17 cellular contexts compared by ENCODE assay signal in genomic region chr2:38744399-38744780, GRCh38. TPM values are rescaled to one million over a fixed set of nuclear protein-coding genes. Genes with fewer than 3 reads are reported as not detected.
DNase-seq lines count a peak whose midpoint lies in the region; ATAC-seq and TF ChIP-seq lines count a peak whose summit lies in the region.
"Had no signal": no experiment of that assay in that cellular context is flagged by ENCODE, and none has a peak within 500 bp of the region (broad histone marks: within the 10 kb centered on the region; RNA-seq: fewer than 3 reads in every experiment).

No MANE protein-coding gene starts in this region.

- H3K27ac Mint-ChIP-seq in activated CD4-positive, alpha-beta T cell treated with anti-CD3 and anti-CD28 coated beads for 36 hours, result peak overlapping the region; percentile 80
- peak overlapping the region; percentile 34 for H3K27ac Mint-ChIP-seq in HFFc6
- peak overlapping the region; percentile 13 for H3K27ac Mint-ChIP-seq in activated T-helper 1 cell treated with anti-CD3 and anti-CD28 coated beads, Interleukin-12 subunit alpha, Interleukin-12 subunit beta, Interleukin-2, Interleukin-4 antibody, amounts not matched to agents 30 ng/mL and 10 ng/mL and 1 ng/mL, durations not matched to agents 14 hours and 24 hours and 36 hours
- peak overlapping the region; percentile 9 for H3K27ac Mint-ChIP-seq in nephron progenitor cell

- no peak for TF ChIP-seq CTCF in HFFc6 (IDR thresholded peaks at IDR 0.05)
- TF ChIP-seq CTCF in nephron progenitor cell (IDR thresholded peaks at IDR 0.05), result no peak

- no peaks in the 10 kb centered on the region for H3K9me3 Mint-ChIP-seq in activated CD4-positive, alpha-beta T cell treated with anti-CD3 and anti-CD28 coated beads for 36 hours (ENCODE audit: low read depth)
- H3K9me3 Mint-ChIP-seq in HFFc6, result no peaks in the 10 kb centered on the region
- H3K9me3 Mint-ChIP-seq in activated T-helper 1 cell treated with anti-CD3 and anti-CD28 coated beads, Interleukin-12 subunit alpha, Interleukin-12 subunit beta, Interleukin-2, Interleukin-4 antibody, amounts not matched to agents 30 ng/mL and 10 ng/mL and 1 ng/mL, durations not matched to agents 14 hours and 24 hours and 36 hours, result no peaks in the 10 kb centered on the region
- H3K9me3 Mint-ChIP-seq in nephron progenitor cell, result peaks cover 9% of the 10 kb centered on the region
- H3K9me3 Mint-ChIP-seq: activated naive CD4-positive, alpha-beta T cell treated with anti-CD3 and anti-CD28 coated beads, Interleukin-2, amount 50 U/mL, for 72 hours had no signal

- POLR2A ChIA-PET in activated CD4-positive, alpha-beta T cell treated with anti-CD3 and anti-CD28 coated beads for 36 hours (lab: Charles Lee), result interaction anchor here (0.7 to 1.9 kb wide), 5 partner anchors 9 to 367 kb away, joined by 3 to 7 read pairs (median 4); no protein-coding TSS in a partner anchor

- no peak overlapping the region for H3K4me3 Mint-ChIP-seq in activated CD4-positive, alpha-beta T cell treated with anti-CD3 and anti-CD28 coated beads for 36 hours
- H3K4me3 Mint-ChIP-seq in HFFc6 (no peak overlapping the region), nephron progenitor cell (no peak overlapping the region)
- H3K4me3 Mint-ChIP-seq in activated T-helper 1 cell treated with anti-CD3 and anti-CD28 coated beads, Interleukin-12 subunit alpha, Interleukin-12 subunit beta, Interleukin-2, Interleukin-4 antibody, amounts not matched to agents 30 ng/mL and 10 ng/mL and 1 ng/mL, durations not matched to agents 14 hours and 24 hours and 36 hours, result no peak overlapping the region
- H3K4me3 Mint-ChIP-seq: nephron had no signal

- no peaks in the 10 kb centered on the region for H3K27me3 Mint-ChIP-seq in activated CD4-positive, alpha-beta T cell treated with anti-CD3 and anti-CD28 coated beads for 36 hours
- H3K27me3 Mint-ChIP-seq in HFFc6 (ENCODE audit: insufficient read depth), result no peaks in the 10 kb centered on the region
- H3K27me3 Mint-ChIP-seq in activated T-helper 1 cell treated with anti-CD3 and anti-CD28 coated beads, Interleukin-12 subunit alpha, Interleukin-12 subunit beta, Interleukin-2, Interleukin-4 antibody, amounts not matched to agents 30 ng/mL and 10 ng/mL and 1 ng/mL, durations not matched to agents 14 hours and 24 hours and 36 hours (ENCODE audit: insufficient read depth), result no peaks in the 10 kb centered on the region
- H3K27me3 Mint-ChIP-seq in nephron progenitor cell (ENCODE audit: low read depth, poor library complexity), result no peaks in the 10 kb centered on the region

- CTCF ChIA-PET in activated CD4-positive, alpha-beta T cell treated with anti-CD3 and anti-CD28 coated beads for 36 hours (lab: Charles Lee), result interaction anchor here (0.7 to 8.1 kb wide), 12 partner anchors 10 to 422 kb away, joined by 3 to 141 read pairs (median 4); partner anchors contain the start of gene HNRNPLL

- DNase-seq in activated CD4-positive, alpha-beta T cell treated with anti-CD3 and anti-CD28 coated beads for 36 hours, result no peak
- no peak for DNase-seq in activated CD4-positive, alpha-beta T cell treated with anti-CD3 and anti-CD28 coated beads for 4 hours
- DNase-seq in HFFc6 (no peak), nephron progenitor cell (no peak), SW 1271 (lab: John Stamatoyannopoulos, UW) (no peak), COLO668 (lab: John Stamatoyannopoulos, UW; ENCODE audit: unreplicated experiment) (no peak)
- DNase-seq in activated T-helper 1 cell treated with anti-CD3 and anti-CD28 coated beads, Interleukin-12 subunit alpha, Interleukin-12 subunit beta, Interleukin-2, Interleukin-4 antibody, amounts not matched to agents 30 ng/mL and 10 ng/mL and 1 ng/mL, durations not matched to agents 14 hours and 24 hours and 36 hours (ENCODE audit: low spot score), result no peak
- DNase-seq: caudate nucleus, foreskin fibroblast, GOT3, left lung, NCI-H2029 treated with DMSO at 0.1 percent for 48 hours, retina, tibial artery had no signal

- intact Hi-C loops in activated CD4-positive, alpha-beta T cell treated with anti-CD3 and anti-CD28 coated beads for 36 hours (cut with DNase I, micrococcal nuclease), result loop anchor here in 1 of 2 experiments (10.0 kb wide), 2 partner anchors 380 to 430 kb away; partner anchors contain the start of gene SOS1
- intact Hi-C loops in activated T-helper 1 cell treated with anti-CD3 and anti-CD28 coated beads, Interleukin-12 subunit alpha, Interleukin-12 subunit beta, Interleukin-2, Interleukin-4 antibody, amounts not matched to agents 30 ng/mL and 10 ng/mL and 1 ng/mL, durations not matched to agents 14 hours and 24 hours and 36 hours (cut with micrococcal nuclease), result loop anchor here (5.0 kb wide), 2 partner anchors 142 to 427 kb away; partner anchors contain the start of gene HNRNPLL

- peaks cover 75% of the 10 kb centered on the region for H3K4me1 Mint-ChIP-seq in activated CD4-positive, alpha-beta T cell treated with anti-CD3 and anti-CD28 coated beads for 36 hours
- H3K4me1 Mint-ChIP-seq in HFFc6 (ENCODE audit: low read depth) (peaks cover 54% of the 10 kb centered on the region), nephron progenitor cell (peaks cover 39% of the 10 kb centered on the region)
- peaks cover 67% of the 10 kb centered on the region for H3K4me1 Mint-ChIP-seq in activated T-helper 1 cell treated with anti-CD3 and anti-CD28 coated beads, Interleukin-12 subunit alpha, Interleukin-12 subunit beta, Interleukin-2, Interleukin-4 antibody, amounts not matched to agents 30 ng/mL and 10 ng/mL and 1 ng/mL, durations not matched to agents 14 hours and 24 hours and 36 hours (ENCODE audit: low read depth)

- ATAC-seq in activated CD4-positive, alpha-beta T cell treated with anti-CD3 and anti-CD28 coated beads for 36 hours, result peak; percentile 9
- ATAC-seq in HG02970 (IDR thresholded peaks at IDR 0.05; ENCODE audit: low FRiP score, unreplicated experiment), result no peak

- peaks cover 81% of the 10 kb centered on the region for H3K36me3 Mint-ChIP-seq in activated CD4-positive, alpha-beta T cell treated with anti-CD3 and anti-CD28 coated beads for 36 hours (ENCODE audit: low read depth)
- H3K36me3 Mint-ChIP-seq in HFFc6 (ENCODE audit: low read depth), result peaks cover 60% of the 10 kb centered on the region
- peaks cover 65% of the 10 kb centered on the region for H3K36me3 Mint-ChIP-seq in activated T-helper 1 cell treated with anti-CD3 and anti-CD28 coated beads, Interleukin-12 subunit alpha, Interleukin-12 subunit beta, Interleukin-2, Interleukin-4 antibody, amounts not matched to agents 30 ng/mL and 10 ng/mL and 1 ng/mL, durations not matched to agents 14 hours and 24 hours and 36 hours (ENCODE audit: low read depth)
- peaks cover 97% of the 10 kb centered on the region for H3K36me3 Mint-ChIP-seq in nephron progenitor cell (ENCODE audit: low read depth)

RNA-seq across cellular contexts. Expression of gene SRSF7, which starts 6.8 kb away (rescaled TPM):
- 100 to 1,000 TPM; 194 to 309 TPM for total RNA-seq in activated CD4-positive, alpha-beta T cell treated with anti-CD3 and anti-CD28 coated beads for 36 hours
- total RNA-seq in HFFc6 (2021; fragmentation: NEBNext Ultra II Directional; extraction: Animal tissue kit (Norgen Biotek cat#: 25700)), result 100 to 1,000 TPM; 120 to 153 (median 147) TPM
- total RNA-seq in activated T-helper 1 cell treated with anti-CD3 and anti-CD28 coated beads, Interleukin-12 subunit alpha, Interleukin-12 subunit beta, Interleukin-2, Interleukin-4 antibody, amounts not matched to agents 30 ng/mL and 10 ng/mL and 1 ng/mL, durations not matched to agents 14 hours and 24 hours and 36 hours, result 417 and 422 TPM in 2 replicates

RNA-seq across cellular contexts. Expression of gene GEMIN6, which starts 33.6 kb away (rescaled TPM):
- 10 to 100 TPM; 28.4 to 31.6 TPM for total RNA-seq in activated CD4-positive, alpha-beta T cell treated with anti-CD3 and anti-CD28 coated beads for 36 hours
- 10 to 100 TPM; 17.0 to 23.2 (median 20.1) TPM for total RNA-seq in HFFc6 (2021; fragmentation: NEBNext Ultra II Directional; extraction: Animal tissue kit (Norgen Biotek cat#: 25700))
- 34.9 and 36.0 TPM in 2 replicates for total RNA-seq in activated T-helper 1 cell treated with anti-CD3 and anti-CD28 coated beads, Interleukin-12 subunit alpha, Interleukin-12 subunit beta, Interleukin-2, Interleukin-4 antibody, amounts not matched to agents 30 ng/mL and 10 ng/mL and 1 ng/mL, durations not matched to agents 14 hours and 24 hours and 36 hours

Comparison
In these comparisons a context has a peak if more than half of its experiments do, and no peak if none do; other contexts are left out.
1. H3K27ac Mint-ChIP-seq: peak in every context shown above with its lines; median percentile 80 in activated CD4-positive, alpha-beta T cell treated with anti-CD3 and anti-CD28 coated beads for 36 hours; 34 in HFFc6; 13 in activated T-helper 1 cell treated with anti-CD3 and anti-CD28 coated beads, Interleukin-12 subunit alpha, Interleukin-12 subunit beta, Interleukin-2, Interleukin-4 antibody, amounts not matched to agents 30 ng/mL and 10 ng/mL and 1 ng/mL, durations not matched to agents 14 hours and 24 hours and 36 hours; 9 in nephron progenitor cell.